ENCODE assay signal across 19 cellular contexts in genomic region chr2:144082327-144082726, GRCh38.
"Had no signal": no experiment of that assay in that cellular context is flagged by ENCODE, and none has a peak within 500 bp of the region (broad histone marks: within the 10 kb centered on the region; RNA-seq: fewer than 3 reads in every experiment).

No MANE protein-coding gene starts in this region.

- H3K27ac Mint-ChIP-seq: activated B cell treated with CpG ODN at 0.5 μM for 24 hours; activated naive CD4-positive, alpha-beta T cell treated with anti-CD3 and anti-CD28 coated beads for 36 hours; T-helper 17 cell had no signal

- H3K9me3 Mint-ChIP-seq: activated B cell treated with CpG ODN at 0.5 μM for 24 hours; activated naive CD4-positive, alpha-beta T cell treated with anti-CD3 and anti-CD28 coated beads for 36 hours; endodermal cell had no signal

- ATAC-seq: heart right ventricle, left cardiac atrium, sciatic nerve, T-helper 17 cell had no signal

- H3K27me3 ChIP-seq: esophagus squamous epithelium, heart right ventricle, upper lobe of left lung had no signal

- H3K27me3 Mint-ChIP-seq: activated B cell treated with CpG ODN at 0.5 μM for 24 hours, T-helper 17 cell had no signal

- H3K4me3 ChIP-seq: esophagus squamous epithelium, heart right ventricle, upper lobe of left lung had no signal

- H3K9me3 ChIP-seq: esophagus squamous epithelium, heart right ventricle, upper lobe of left lung had no signal

- H3K4me3 Mint-ChIP-seq: activated B cell treated with CpG ODN at 0.5 μM for 24 hours; activated naive CD4-positive, alpha-beta T cell treated with anti-CD3 and anti-CD28 coated beads for 36 hours; endodermal cell; T-helper 17 cell had no signal

- H3K27ac ChIP-seq: esophagus squamous epithelium, upper lobe of left lung had no signal

- DNase-seq: activated B cell treated with CpG ODN at 0.5 μM for 24 hours; activated CD4-positive, alpha-beta T cell treated with anti-CD3 and anti-CD28 coated beads for 4 hours; activated CD4-positive, alpha-beta T cell treated with anti-CD3 and anti-CD28 coated beads, Interleukin-2, amount 50 U/mL, for 48 hours; activated naive CD4-positive, alpha-beta T cell treated with anti-CD3 and anti-CD28 coated beads for 36 hours; activated T-cell treated with anti-CD3 and anti-CD28 coated beads, Interleukin-2, amount 50 U/mL, for 48 hours; amygdala; cortex of kidney; endodermal cell; esophagus squamous epithelium; heart right ventricle; islet precursor cell; left cardiac atrium; occipital lobe; stimulated activated CD4-positive, alpha-beta T cell treated with anti-CD3 and anti-CD28 coated beads, Interleukin-2, amount 100 ng/mL, for 48 hours; stimulated activated CD8-positive, alpha-beta memory T cell treated with anti-CD3 and anti-CD28 coated beads, Interleukin-4, amount 100 ng/mL, for 48 hours; stimulated activated naive CD4-positive, alpha-beta T cell treated with Interleukin-2 at 50 U/mL for 16 hours; T-helper 17 cell; upper lobe of left lung had no signal

- H3K36me3 ChIP-seq: esophagus squamous epithelium, upper lobe of left lung had no signal
